Comparison of ENCODE assay signal across 12 cellular contexts in the genomic region with DNA sequence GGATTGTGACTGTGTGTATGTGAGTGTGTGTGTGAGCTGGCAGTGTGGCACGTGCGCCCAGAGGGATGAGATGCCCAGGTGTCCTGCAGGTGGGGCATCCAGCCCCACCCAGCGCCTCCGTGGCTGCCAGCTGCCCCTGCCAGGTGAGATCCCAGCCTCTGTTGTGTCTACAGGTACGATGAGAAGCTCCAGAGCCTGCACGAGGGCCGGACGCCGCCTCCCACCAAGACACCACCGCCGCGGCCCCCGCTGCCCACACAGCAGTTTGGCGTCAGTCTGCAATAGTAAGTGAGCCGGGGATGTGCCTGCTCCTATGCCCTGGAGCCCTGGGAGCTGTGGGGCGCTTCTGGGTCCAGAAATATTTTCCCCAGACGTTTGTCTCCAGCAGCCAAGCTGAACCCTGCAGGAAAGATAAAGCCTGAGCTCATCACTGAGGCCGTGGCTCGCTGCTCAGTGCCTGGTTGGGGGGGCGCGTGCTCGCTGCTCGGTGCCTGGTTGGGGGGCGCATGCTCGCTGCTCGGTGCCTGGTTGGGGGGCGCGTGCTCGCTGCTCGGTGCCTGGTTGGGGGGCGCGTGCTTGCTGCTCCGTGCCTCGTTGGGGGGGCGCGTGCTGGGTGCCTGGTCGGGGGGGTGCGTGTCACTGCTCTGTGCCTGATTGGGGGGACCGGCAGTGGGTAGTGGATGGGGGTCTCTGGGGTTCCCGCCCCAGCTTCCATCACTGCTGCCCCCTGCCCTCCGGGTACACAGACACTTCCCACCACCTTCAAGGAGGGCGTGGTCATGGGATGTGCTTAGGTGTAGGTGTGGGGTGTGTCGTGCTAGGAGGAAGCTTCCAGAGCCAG.
DNase-seq lines count a peak whose midpoint lies in the region; ATAC-seq, FAIRE-seq and TF ChIP-seq lines count a peak whose summit lies in the region.
"Had no signal": no experiment of that assay in that cellular context is flagged by ENCODE, and none has a peak within 500 bp of the region (broad histone marks: within the 10 kb centered on the region; RNA-seq: fewer than 3 reads in every experiment).

No MANE protein-coding gene starts in this region.

- no peak for FAIRE-seq in kidney (lab: Jason Lieb, UNC)
- no peak for FAIRE-seq in GM19239 (lab: Jason Lieb, UNC)
- FAIRE-seq: H54 had no signal

- 79 to 91% (median 90%) methylated on average over 20 to 43 of the region's 43 CpGs for WGBS in spleen, 5 donors

- TF ChIP-seq CTCF in left ventricle myocardium inferior (IDR thresholded peaks at IDR 0.05; ENCODE audit: borderline replicate concordance) (no peak), kidney (IDR thresholded peaks at IDR 0.05; ENCODE audit: borderline replicate concordance, extremely low read depth, insufficient read depth) (no peak), spleen (IDR thresholded peaks at IDR 0.05 in 8 of 11, conservative IDR thresholded peaks at IDR 0.05 in 3 of 11) (no peak)

- H3K27me3 ChIP-seq in left ventricle myocardium inferior (ENCODE audit: low read depth) = peaks cover 59% of the 10 kb centered on the region
- no peaks in the 10 kb centered on the region for H3K27me3 ChIP-seq in H7 (ENCODE audit: control insufficient read depth, insufficient read depth, low read length)
- H3K27me3 ChIP-seq in spleen (replicated peaks in 1 of 7) = peaks cover 0 to 8% (median 0%) of the 10 kb centered on the region in 7 donors

- H3K4me1 ChIP-seq in left ventricle myocardium inferior = no peaks in the 10 kb centered on the region
- H3K4me1 ChIP-seq in kidney (ENCODE audit: control insufficient read depth in 1 of 2, insufficient read depth in 1 of 2, low read depth in 1 of 2, low read length in 2 of 2) = no peaks in the 10 kb centered on the region
- peaks cover 0 to 4% (median 2%) of the 10 kb centered on the region in 6 donors for H3K4me1 ChIP-seq in spleen

- H3K27ac ChIP-seq in left ventricle myocardium inferior (replicated peaks) = no peak overlapping the region
- H3K27ac ChIP-seq in kidney (ENCODE audit: low read depth in 2 of 2, low read length in 2 of 2) = no peak overlapping the region
- no peak overlapping the region for H3K27ac ChIP-seq in spleen
- H3K27ac ChIP-seq: GM23248 had no signal

- ATAC-seq in left cardiac atrium (no peak), GM19455 (IDR thresholded peaks at IDR 0.05; ENCODE audit: unreplicated experiment) (no peak)

- H3K4me3 ChIP-seq in left ventricle myocardium inferior = no peak overlapping the region
- no peak overlapping the region for H3K4me3 ChIP-seq in H7 (ENCODE audit: insufficient read depth, low read depth, low read length)
- no peak overlapping the region for H3K4me3 ChIP-seq in kidney (ENCODE audit: low read length in 2 of 2)
- H3K4me3 ChIP-seq in spleen = no peak overlapping the region
- H3K4me3 ChIP-seq: GM23248 had no signal

- TF ChIP-seq POLR2A in spleen (IDR thresholded peaks at IDR 0.05) = no peak

- intact Hi-C loops in left cardiac atrium (cut with DNase I) = no loop called here
- intact Hi-C loops in left ventricle myocardium inferior (cut with micrococcal nuclease) = no loop called here
- intact Hi-C loops in kidney (cut with DNase I) = no loop called here
- intact Hi-C loops in spleen (cut with DNase I; ENCODE audit: low total_unique reads) = no loop called here

- DNase-seq in left cardiac atrium (peak; percentile 10), left ventricle myocardium inferior (no peak), H7 (peak; percentile 35), kidney (peak; percentile 61), spleen (peak; percentile 58), GM19239 (ENCODE audit: insufficient read length, low spot score) (no peak), NCI-H2227 treated with DMSO at 0.1 percent for 48 hours (lab: John Stamatoyannopoulos, UW) (no peak)
- DNase-seq: Calu3, DMS 273 treated with DMSO at 0.1 percent for 48 hours, GM23248 had no signal

- H3K9ac ChIP-seq in kidney (ENCODE audit: low read length in 2 of 2) = no peak overlapping the region
- H3K9ac ChIP-seq: GM23248 had no signal

- no peaks in the 10 kb centered on the region for H3K36me3 ChIP-seq in left ventricle myocardium inferior
- peaks cover 6% of the 10 kb centered on the region for H3K36me3 ChIP-seq in H7 (replicated peaks; ENCODE audit: control insufficient read depth, insufficient read depth, low read length)
- peaks cover 0 to 18% of the 10 kb centered on the region in 2 donors for H3K36me3 ChIP-seq in kidney (ENCODE audit: control insufficient read depth in 1 of 2, insufficient read depth in 2 of 2, low read length in 2 of 2)
- peaks cover 0 to 41% (median 0%) of the 10 kb centered on the region in 6 donors for H3K36me3 ChIP-seq in spleen

- H3K9me3 ChIP-seq in left ventricle myocardium inferior (replicated peaks) (no peaks in the 10 kb centered on the region), kidney (ENCODE audit: control insufficient read depth in 1 of 2, low read length in 2 of 2) (no peaks in the 10 kb centered on the region), spleen (no peaks in the 10 kb centered on the region)

Comparison
In these comparisons a context has a peak if more than half of its experiments do, and no peak if none do; other contexts are left out.
1. DNase-seq: peak in left cardiac atrium (single experiment), H7 (single experiment), kidney (single experiment) and spleen (single experiment); none in left ventricle myocardium inferior (single experiment), GM19239 (single experiment) and NCI-H2227 treated with DMSO at 0.1 percent for 48 hours (single experiment).